ENCODE assay signal across 1 cellular context in the genomic region with DNA sequence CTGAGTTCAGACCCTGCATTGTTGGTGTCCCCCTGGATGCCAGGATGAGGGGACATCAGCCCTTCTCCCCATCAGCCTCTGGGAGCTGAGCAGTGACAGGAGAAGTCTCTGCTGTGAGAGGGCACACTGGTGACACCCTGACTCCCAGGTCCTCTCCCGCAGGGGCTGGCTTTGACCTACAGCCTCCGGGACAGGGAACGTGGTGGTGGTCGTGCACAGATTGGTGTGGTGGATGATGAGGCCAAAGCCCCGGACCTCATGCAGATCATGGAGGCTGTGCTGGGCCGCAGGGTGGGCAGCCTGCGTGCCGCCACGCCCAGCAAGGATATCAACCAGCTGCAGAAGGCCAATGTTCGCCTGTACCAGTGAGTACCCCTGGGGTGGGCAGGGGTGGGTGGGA.
TF ChIP-seq lines count a peak whose summit lies in the region.

No MANE protein-coding gene starts in this region.

TF ChIP-seq in HepG2, 621 proteins besides CTCF, POLR2A, EP300 and RAD21:
- TF ChIP-seq TCF12 (IDR thresholded peaks at IDR 0.05) (no peak), TCF12 (CRISPR knock-in tag; IDR thresholded peaks at IDR 0.05) (no peak), PHF21A (CRISPR knock-in tag; IDR thresholded peaks at IDR 0.05) (no peak), KDM1A (CRISPR knock-in tag; IDR thresholded peaks at IDR 0.05) (no peak), ZFX (CRISPR knock-in tag; IDR thresholded peaks at IDR 0.05; ENCODE audit: low read depth) (no peak), ZNF235 (CRISPR knock-in tag; IDR thresholded peaks at IDR 0.05; ENCODE audit: borderline replicate concordance) (no peak), NCOR1 (IDR thresholded peaks at IDR 0.05; ENCODE audit: borderline replicate concordance, low read length) (no peak), BORCS8-MEF2B (CRISPR knock-in tag; IDR thresholded peaks at IDR 0.05) (no peak), ZNF546 (CRISPR knock-in tag; conservative IDR thresholded peaks at IDR 0.05) (no peak), ZNF549 (CRISPR knock-in tag; IDR thresholded peaks at IDR 0.05) (no peak), MLLT10 (CRISPR knock-in tag; IDR thresholded peaks at IDR 0.05) (no peak), ZNF333 (CRISPR knock-in tag; IDR thresholded peaks at IDR 0.05; ENCODE audit: borderline replicate concordance) (no peak)
- TF ChIP-seq, protein P1, sequence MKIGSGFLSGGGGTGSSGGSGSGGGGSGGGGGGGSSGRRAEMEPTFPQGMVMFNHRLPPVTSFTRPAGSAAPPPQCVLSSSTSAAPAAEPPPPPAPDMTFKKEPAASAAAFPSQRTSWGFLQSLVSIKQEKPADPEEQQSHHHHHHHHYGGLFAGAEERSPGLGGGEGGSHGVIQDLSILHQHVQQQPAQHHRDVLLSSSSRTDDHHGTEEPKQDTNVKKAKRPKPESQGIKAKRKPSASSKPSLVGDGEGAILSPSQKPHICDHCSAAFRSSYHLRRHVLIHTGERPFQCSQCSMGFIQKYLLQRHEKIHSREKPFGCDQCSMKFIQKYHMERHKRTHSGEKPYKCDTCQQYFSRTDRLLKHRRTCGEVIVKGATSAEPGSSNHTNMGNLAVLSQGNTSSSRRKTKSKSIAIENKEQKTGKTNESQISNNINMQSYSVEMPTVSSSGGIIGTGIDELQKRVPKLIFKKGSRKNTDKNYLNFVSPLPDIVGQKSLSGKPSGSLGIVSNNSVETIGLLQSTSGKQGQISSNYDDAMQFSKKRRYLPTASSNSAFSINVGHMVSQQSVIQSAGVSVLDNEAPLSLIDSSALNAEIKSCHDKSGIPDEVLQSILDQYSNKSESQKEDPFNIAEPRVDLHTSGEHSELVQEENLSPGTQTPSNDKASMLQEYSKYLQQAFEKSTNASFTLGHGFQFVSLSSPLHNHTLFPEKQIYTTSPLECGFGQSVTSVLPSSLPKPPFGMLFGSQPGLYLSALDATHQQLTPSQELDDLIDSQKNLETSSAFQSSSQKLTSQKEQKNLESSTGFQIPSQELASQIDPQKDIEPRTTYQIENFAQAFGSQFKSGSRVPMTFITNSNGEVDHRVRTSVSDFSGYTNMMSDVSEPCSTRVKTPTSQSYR (CRISPR knock-in tag; IDR thresholded peaks at IDR 0.05; ENCODE audit: borderline replicate concordance) = no peak
- TF ChIP-seq, protein P2, sequence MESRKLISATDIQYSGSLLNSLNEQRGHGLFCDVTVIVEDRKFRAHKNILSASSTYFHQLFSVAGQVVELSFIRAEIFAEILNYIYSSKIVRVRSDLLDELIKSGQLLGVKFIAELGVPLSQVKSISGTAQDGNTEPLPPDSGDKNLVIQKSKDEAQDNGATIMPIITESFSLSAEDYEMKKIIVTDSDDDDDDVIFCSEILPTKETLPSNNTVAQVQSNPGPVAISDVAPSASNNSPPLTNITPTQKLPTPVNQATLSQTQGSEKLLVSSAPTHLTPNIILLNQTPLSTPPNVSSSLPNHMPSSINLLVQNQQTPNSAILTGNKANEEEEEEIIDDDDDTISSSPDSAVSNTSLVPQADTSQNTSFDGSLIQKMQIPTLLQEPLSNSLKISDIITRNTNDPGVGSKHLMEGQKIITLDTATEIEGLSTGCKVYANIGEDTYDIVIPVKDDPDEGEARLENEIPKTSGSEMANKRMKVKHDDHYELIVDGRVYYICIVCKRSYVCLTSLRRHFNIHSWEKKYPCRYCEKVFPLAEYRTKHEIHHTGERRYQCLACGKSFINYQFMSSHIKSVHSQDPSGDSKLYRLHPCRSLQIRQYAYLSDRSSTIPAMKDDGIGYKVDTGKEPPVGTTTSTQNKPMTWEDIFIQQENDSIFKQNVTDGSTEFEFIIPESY (CRISPR knock-in tag; IDR thresholded peaks at IDR 0.05) = no peak
- TF ChIP-seq, protein P3, sequence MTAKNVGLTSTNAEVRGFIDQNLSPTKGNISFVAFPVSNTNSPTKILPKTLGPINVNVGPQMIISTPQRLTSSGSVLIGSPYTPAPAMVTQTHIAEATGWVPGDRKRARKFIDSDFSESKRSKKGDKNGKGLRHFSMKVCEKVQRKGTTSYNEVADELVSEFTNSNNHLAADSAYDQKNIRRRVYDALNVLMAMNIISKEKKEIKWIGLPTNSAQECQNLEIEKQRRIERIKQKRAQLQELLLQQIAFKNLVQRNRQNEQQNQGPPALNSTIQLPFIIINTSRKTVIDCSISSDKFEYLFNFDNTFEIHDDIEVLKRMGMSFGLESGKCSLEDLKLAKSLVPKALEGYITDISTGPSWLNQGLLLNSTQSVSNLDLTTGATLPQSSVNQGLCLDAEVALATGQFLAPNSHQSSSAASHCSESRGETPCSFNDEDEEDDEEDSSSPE (CRISPR knock-in tag; IDR thresholded peaks at IDR 0.05) = no peak
TF ChIP-seq in HepG2: peak in this region for 0.
